Comparison of ENCODE assay signal across 8 cellular contexts in genomic region chr4:102535398-102536082, GRCh38. TPM values are rescaled to one million over a fixed set of nuclear protein-coding genes. Genes with fewer than 3 reads are reported as not detected.
DNase-seq lines count a peak whose midpoint lies in the region; ATAC-seq and TF ChIP-seq lines count a peak whose summit lies in the region.

No MANE protein-coding gene starts in this region.

- H3K36me3 ChIP-seq in left lung: peaks cover 0 to 49% of the 10 kb centered on the region in 2 donors

- peak; percentile 27 for DNase-seq in RKO (ENCODE audit: low spot score)
- no peak for DNase-seq in left lung
- DNase-seq in globus pallidus (ENCODE audit: low spot score): no peak
- no peak for DNase-seq in GM13976 (ENCODE audit: low spot score)
- no peak for DNase-seq in substantia nigra (lab: John Stamatoyannopoulos, UW)
- DNase-seq in effector CD8-positive, alpha-beta T cell (lab: John Stamatoyannopoulos, UW): no peak

- peaks cover 0 to 4% of the 10 kb centered on the region in 2 donors for H3K4me1 ChIP-seq in left lung

- no peak for TF ChIP-seq CTCF in left lung (IDR thresholded peaks at IDR 0.05)
- TF ChIP-seq CTCF in GM13976 (IDR thresholded peaks at IDR 0.05; ENCODE audit: borderline replicate concordance, control extremely low read depth, extremely low read depth, insufficient read depth, missing control alignments): no peak

- no peaks in the 10 kb centered on the region for H3K9me3 ChIP-seq in left lung

- no peaks in the 10 kb centered on the region for H3K27me3 ChIP-seq in left lung

- H3K4me3 ChIP-seq in left lung: no peak overlapping the region

- intact Hi-C loops in left lung (cut with DNase I): no loop called here

- ATAC-seq in GM18519 (IDR thresholded peaks at IDR 0.05; ENCODE audit: low FRiP score, unreplicated experiment) (peak; percentile 92), HG02678 (IDR thresholded peaks at IDR 0.05; ENCODE audit: unreplicated experiment) (peak; percentile 76), left lung (peak; percentile 39)

- H3K27ac ChIP-seq in left lung (no peak overlapping the region), substantia nigra (ENCODE audit: low read depth, low read length, poor library complexity, severe bottlenecking) (no peak overlapping the region)

- in situ Hi-C loops in GM13976 (cut with MboI; ENCODE audit: low sequenced_read_pairs, unreplicated experiment): no loop called here

RNA-seq across cellular contexts. Expression of gene NFKB1, which starts 34.4 kb away (rescaled TPM):
- total RNA-seq in left lung: 10 to 100 TPM; 39.8 to 57.6 TPM

Comparison
In these comparisons a context has a peak if more than half of its experiments do, and no peak if none do; other contexts are left out.
1. ATAC-seq: peak in every context shown above with its lines; median percentile 92 in GM18519; 76 in HG02678; 39 in left lung.